ENCODE assay signal across 8 cellular contexts in genomic region chr19:1040476-1041271, GRCh38. TPM values are rescaled to one million over a fixed set of nuclear protein-coding genes. Genes with fewer than 3 reads are reported as not detected.
DNase-seq lines count a peak whose midpoint lies in the region; ATAC-seq and TF ChIP-seq lines count a peak whose summit lies in the region.

No MANE protein-coding gene starts in this region.

- H3K27me3 Mint-ChIP-seq in dendritic cell treated with granulocyte-macrophage colony-stimulating factor and Interleukin-4, amounts not matched to agents 40 ng/mL and 50 ng/mL, for 4 days = no peaks in the 10 kb centered on the region

- peaks cover 57% of the 10 kb centered on the region for H3K4me1 Mint-ChIP-seq in dendritic cell treated with granulocyte-macrophage colony-stimulating factor and Interleukin-4, amounts not matched to agents 40 ng/mL and 50 ng/mL, for 4 days (ENCODE audit: low read depth)

- no peaks in the 10 kb centered on the region for H3K27me3 ChIP-seq in left lung

- H3K27ac ChIP-seq in 22Rv1 (peak overlapping the region; percentile 80), left lung (peak overlapping the region; percentile 26 to 94)

- no peaks in the 10 kb centered on the region for H3K9me3 Mint-ChIP-seq in dendritic cell treated with granulocyte-macrophage colony-stimulating factor and Interleukin-4, amounts not matched to agents 40 ng/mL and 50 ng/mL, for 4 days

- TF ChIP-seq CTCF in 22Rv1 (IDR thresholded peaks at IDR 0.05) (no peak), left lung (IDR thresholded peaks at IDR 0.05) (no peak)

- peak overlapping the region; percentile 52 to 68 for H3K4me3 ChIP-seq in left lung

- peaks cover 0 to 58% of the 10 kb centered on the region in 2 donors for H3K36me3 ChIP-seq in left lung

- ATAC-seq in GM18861 (IDR thresholded peaks at IDR 0.05; ENCODE audit: unreplicated experiment) = peak; percentile 36
- ATAC-seq in HG03439 (IDR thresholded peaks at IDR 0.05; ENCODE audit: unreplicated experiment) = peak; percentile 41
- ATAC-seq in left lung = peak; percentile 77

- peak overlapping the region; percentile 99 for H3K4me3 Mint-ChIP-seq in dendritic cell treated with granulocyte-macrophage colony-stimulating factor and Interleukin-4, amounts not matched to agents 40 ng/mL and 50 ng/mL, for 4 days

- H3K27ac Mint-ChIP-seq in dendritic cell treated with granulocyte-macrophage colony-stimulating factor and Interleukin-4, amounts not matched to agents 40 ng/mL and 50 ng/mL, for 4 days = peak overlapping the region; percentile 88

- peaks cover 15 to 62% of the 10 kb centered on the region in 2 donors for H3K4me1 ChIP-seq in left lung

- intact Hi-C loops in dendritic cell treated with granulocyte-macrophage colony-stimulating factor and Interleukin-4, amounts not matched to agents 40 ng/mL and 50 ng/mL, for 4 days (cut with micrococcal nuclease) = no loop called here
- intact Hi-C loops in left lung (cut with DNase I) = no loop called here

- H3K36me3 Mint-ChIP-seq in dendritic cell treated with granulocyte-macrophage colony-stimulating factor and Interleukin-4, amounts not matched to agents 40 ng/mL and 50 ng/mL, for 4 days (ENCODE audit: low read depth) = peaks cover 86% of the 10 kb centered on the region

- no peaks in the 10 kb centered on the region for H3K9me3 ChIP-seq in left lung

- DNase-seq in NCI-H524 treated with DMSO at 0.1 percent for 48 hours (lab: John Stamatoyannopoulos, UW) = peak; percentile 86
- DNase-seq in activated CD4-positive, alpha-beta T cell treated with anti-CD3 and anti-CD28 coated beads, Interleukin-2, amount 50 U/mL, for 1 hour = peak; percentile 87
- DNase-seq in left lung = peak; percentile 93 to 95
- DNase-seq in stimulated activated CD4-positive, alpha-beta T cell treated with anti-CD3 and anti-CD28 coated beads, Interleukin-1b, Interleukin-23, amount 100 ng/mL, for 48 hours = peak; percentile 93

RNA-seq across cellular contexts. Expression of gene ABCA7, which starts 0.8 kb away (rescaled TPM):
- total RNA-seq in left lung = 10 to 100 TPM; 49.6 to 52.2 TPM

RNA-seq across cellular contexts. Expression of gene CNN2, which starts 14.3 kb away (rescaled TPM):
- 100 to 1,000 TPM; 250 to 259 TPM for total RNA-seq in left lung

RNA-seq across cellular contexts. Expression of gene RNU6-2, which starts 19.4 kb away (rescaled TPM):
- not detected for total RNA-seq in left lung

RNA-seq across cellular contexts. Expression of gene TMEM259, which starts 19.8 kb away (rescaled TPM):
- 100 to 1,000 TPM; 135 to 154 TPM for total RNA-seq in left lung

RNA-seq across cellular contexts. Expression of gene ARHGAP45, which starts 26.3 kb away (rescaled TPM):
- 10 to 100 TPM; 71.1 to 83.8 TPM for total RNA-seq in left lung

Comparison
In these comparisons a context has a peak if more than half of its experiments do, and no peak if none do; other contexts are left out.
1. Peak in every context shown above with its lines: DNase-seq, ATAC-seq, H3K4me3 ChIP-seq and H3K27ac ChIP-seq.